ENCODE assay signal across 1 cellular context in genomic region chr19:18495204-18495911, GRCh38.
TF ChIP-seq lines count a peak whose summit lies in the region.

No MANE protein-coding gene starts in this region.

TF ChIP-seq in SK-N-SH treated with all-trans-retinoic acid at 6 μM for 48 hours, 23 proteins besides CTCF, POLR2A, EP300 and RAD21 (continued from another document):
- TF ChIP-seq TSHZ2 (CRISPR knock-in tag; IDR thresholded peaks at IDR 0.05) (no peak), BACH2 (CRISPR knock-in tag; IDR thresholded peaks at IDR 0.05; ENCODE audit: borderline replicate concordance) (no peak), TOX (CRISPR knock-in tag; IDR thresholded peaks at IDR 0.05; ENCODE audit: borderline replicate concordance) (no peak), RARB (CRISPR knock-in tag; IDR thresholded peaks at IDR 0.05) (no peak), CREB5 (CRISPR knock-in tag; IDR thresholded peaks at IDR 0.05; ENCODE audit: low read depth) (no peak), ZNF565 (CRISPR knock-in tag; conservative IDR thresholded peaks at IDR 0.05; ENCODE audit: low read depth) (no peak), TCF4 (CRISPR knock-in tag; IDR thresholded peaks at IDR 0.05; ENCODE audit: borderline replicate concordance) (no peak), GLIS3 (CRISPR knock-in tag; IDR thresholded peaks at IDR 0.05) (no peak)
